Comparison of ENCODE assay signal across 8 cellular contexts in genomic region chrX:135003876-135004623, GRCh38. TPM values are rescaled to one million over a fixed set of nuclear protein-coding genes. Genes with fewer than 3 reads are reported as not detected.
DNase-seq lines count a peak whose midpoint lies in the region; ATAC-seq and TF ChIP-seq lines count a peak whose summit lies in the region.

No MANE protein-coding gene starts in this region.

- ATAC-seq in GM19035 (IDR thresholded peaks at IDR 0.05; ENCODE audit: unreplicated experiment) (peak; percentile 95), HG03354 (IDR thresholded peaks at IDR 0.05; ENCODE audit: poor library complexity, severe bottlenecking, unreplicated experiment) (peak; percentile 96)
- peak; percentile 98 for ATAC-seq in activated CD4-positive, alpha-beta T cell treated with anti-CD3 and anti-CD28 coated beads for 36 hours

- peak overlapping the region; percentile 78 for H3K4me3 Mint-ChIP-seq in activated CD4-positive, alpha-beta T cell treated with anti-CD3 and anti-CD28 coated beads for 36 hours

- H3K4me3 ChIP-seq in choroid plexus epithelial cell (ENCODE audit: low read depth, low read length) (peak overlapping the region; percentile 65), kidney epithelial cell (ENCODE audit: low read depth, low read length) (peak overlapping the region; percentile 51)

- H3K27me3 Mint-ChIP-seq in activated CD4-positive, alpha-beta T cell treated with anti-CD3 and anti-CD28 coated beads for 36 hours = no peaks in the 10 kb centered on the region

- no peaks in the 10 kb centered on the region for H3K27me3 ChIP-seq in kidney epithelial cell (ENCODE audit: control insufficient read depth, insufficient read depth, low read length)

- no peaks in the 10 kb centered on the region for H3K9me3 Mint-ChIP-seq in activated CD4-positive, alpha-beta T cell treated with anti-CD3 and anti-CD28 coated beads for 36 hours (ENCODE audit: low read depth)

- POLR2A ChIA-PET in activated CD4-positive, alpha-beta T cell treated with anti-CD3 and anti-CD28 coated beads for 36 hours (lab: Charles Lee) = interaction anchor here (0.6 to 0.7 kb wide), 3 partner anchors 48 to 201 kb away, joined by 3 to 6 read pairs (median 3); partner anchors contain the start of gene RTL8A

- peaks cover 14% of the 10 kb centered on the region for H3K4me1 Mint-ChIP-seq in activated CD4-positive, alpha-beta T cell treated with anti-CD3 and anti-CD28 coated beads for 36 hours

- CTCF ChIA-PET in activated CD4-positive, alpha-beta T cell treated with anti-CD3 and anti-CD28 coated beads for 36 hours (lab: Charles Lee) = interaction anchor here (0.6 to 1.6 kb wide), 4 partner anchors 38 to 1979 kb away, joined by 3 read pairs; no protein-coding TSS in a partner anchor

- no peak for TF ChIP-seq CTCF in choroid plexus epithelial cell (conservative IDR thresholded peaks at IDR 0.05; ENCODE audit: low read depth, low read length)
- no peak for TF ChIP-seq CTCF in kidney epithelial cell (IDR thresholded peaks at IDR 0.05; ENCODE audit: insufficient read depth, low read length, poor library complexity, severe bottlenecking)

- no peaks in the 10 kb centered on the region for H3K36me3 Mint-ChIP-seq in activated CD4-positive, alpha-beta T cell treated with anti-CD3 and anti-CD28 coated beads for 36 hours (ENCODE audit: low read depth)

- peak overlapping the region; percentile 69 for H3K27ac Mint-ChIP-seq in activated CD4-positive, alpha-beta T cell treated with anti-CD3 and anti-CD28 coated beads for 36 hours

- H3K36me3 ChIP-seq in kidney epithelial cell (ENCODE audit: control insufficient read depth, insufficient read depth, low read length) = no peaks in the 10 kb centered on the region

- DNase-seq in AG08395 (ENCODE audit: low spot score) = peak; percentile 95
- DNase-seq in NCI-H446 treated with DMSO at 0.1 percent for 48 hours (lab: John Stamatoyannopoulos, UW) = peak; percentile 75
- DNase-seq in activated CD4-positive, alpha-beta T cell treated with anti-CD3 and anti-CD28 coated beads for 36 hours = peak; percentile 94
- peak; percentile 92 for DNase-seq in choroid plexus epithelial cell (ENCODE audit: low read depth)
- peak; percentile 44 for DNase-seq in kidney epithelial cell (ENCODE audit: low read depth)
- peak; percentile 91 for DNase-seq in stimulated activated CD4-positive, alpha-beta T cell treated with anti-CD3 and anti-CD28 coated beads, Interleukin-15, amount 100 ng/mL, for 24 hours

- intact Hi-C loops in activated CD4-positive, alpha-beta T cell treated with anti-CD3 and anti-CD28 coated beads for 36 hours (cut with DNase I, micrococcal nuclease) = loop anchor here (1.0 to 5.0 kb wide), 5 partner anchors 48 to 968 kb away; partner anchors contain the start of genes RTL8A (in 2 of the 2), INTS6L (in 1 of the 2) and MMGT1 (in 1 of the 2)

RNA-seq across cellular contexts. Expression of gene SMIM10, which starts 13.3 kb away (rescaled TPM):
- total RNA-seq in activated CD4-positive, alpha-beta T cell treated with anti-CD3 and anti-CD28 coated beads for 36 hours = under 1 TPM; 0.30 to 0.84 TPM
- 1.6 and 1.9 TPM in 2 replicates for total RNA-seq in kidney epithelial cell

RNA-seq across cellular contexts. Expression of gene RTL8B, which starts 18.3 kb away (rescaled TPM):
- total RNA-seq in activated CD4-positive, alpha-beta T cell treated with anti-CD3 and anti-CD28 coated beads for 36 hours = 1 to 10 TPM in 1 of 2 experiments, under 1 TPM in 1; 0.96 to 1.2 TPM
- 8.7 and 9.7 TPM in 2 replicates for total RNA-seq in kidney epithelial cell

RNA-seq across cellular contexts. Expression of gene RTL8C, which starts 28.1 kb away (rescaled TPM):
- total RNA-seq in activated CD4-positive, alpha-beta T cell treated with anti-CD3 and anti-CD28 coated beads for 36 hours = 10 to 100 TPM; 24.5 to 26.2 TPM
- total RNA-seq in kidney epithelial cell = 74.8 and 75.2 TPM in 2 replicates

RNA-seq across cellular contexts. Expression of gene RTL8A, which starts 47.9 kb away (rescaled TPM):
- total RNA-seq in activated CD4-positive, alpha-beta T cell treated with anti-CD3 and anti-CD28 coated beads for 36 hours = 10 to 100 TPM; 10.4 to 10.8 TPM
- total RNA-seq in kidney epithelial cell = 31.1 and 32.3 TPM in 2 replicates

Comparison
In these comparisons a context has a peak if more than half of its experiments do, and no peak if none do; other contexts are left out.
1. Peak in every context shown above with its lines: DNase-seq, ATAC-seq and H3K4me3 ChIP-seq.
2. DNase-seq: peak in every context shown above with its lines; median percentile 95 in AG08395; 94 in activated CD4-positive, alpha-beta T cell treated with anti-CD3 and anti-CD28 coated beads for 36 hours; 92 in choroid plexus epithelial cell; 91 in stimulated activated CD4-positive, alpha-beta T cell treated with anti-CD3 and anti-CD28 coated beads, Interleukin-15, amount 100 ng/mL, for 24 hours; 75 in NCI-H446 treated with DMSO at 0.1 percent for 48 hours; 44 in kidney epithelial cell.